ENCODE assay signal across 8 cellular contexts in the genomic region with DNA sequence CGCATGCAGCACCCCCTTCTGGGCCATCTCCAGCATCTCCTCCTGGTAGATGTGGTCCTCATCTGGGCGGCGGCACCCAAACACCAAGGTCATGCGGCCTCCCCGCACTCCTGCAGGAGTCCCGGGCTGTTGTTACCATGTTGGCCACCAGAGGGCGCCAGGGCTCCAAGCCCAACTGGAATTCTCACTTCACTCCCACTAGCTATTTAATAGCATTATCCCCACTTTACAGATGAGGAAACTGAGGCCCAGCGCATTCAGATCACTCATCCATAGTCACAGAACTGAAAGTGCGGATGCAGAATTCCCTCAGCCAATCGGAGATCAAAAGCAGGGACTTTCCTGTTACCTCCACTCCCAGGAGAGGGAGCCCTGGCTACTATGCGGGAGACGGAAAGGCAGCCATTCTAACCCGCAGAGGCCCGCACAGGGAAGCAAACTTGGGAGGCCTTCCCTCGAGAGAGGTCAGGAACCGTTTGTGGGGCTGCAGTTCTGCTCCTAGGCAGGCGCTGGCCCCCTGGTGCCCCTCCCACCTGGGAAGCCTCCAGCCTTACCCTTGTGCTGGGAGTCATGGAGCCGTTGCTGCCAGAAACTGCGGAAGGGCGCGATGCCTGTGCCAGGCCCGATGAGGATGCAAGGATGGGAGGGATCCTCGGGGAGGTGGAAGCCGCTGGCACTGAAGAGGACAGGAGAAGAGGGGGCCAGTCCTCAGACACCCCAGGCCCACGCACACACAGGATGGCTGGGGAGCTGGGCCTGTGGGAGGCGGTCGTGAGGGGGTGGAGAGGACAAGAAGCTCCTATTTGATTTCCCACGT. TPM values are rescaled to one million over a fixed set of nuclear protein-coding genes. Genes with fewer than 3 reads are reported as not detected.
DNase-seq lines count a peak whose midpoint lies in the region; ATAC-seq, FAIRE-seq and TF ChIP-seq lines count a peak whose summit lies in the region.

No MANE protein-coding gene starts in this region.

- no peaks in the 10 kb centered on the region for H3K27me3 ChIP-seq in body of pancreas

- H3K27ac ChIP-seq in body of pancreas = no peak overlapping the region
- H3K27ac ChIP-seq in kidney (ENCODE audit: low read depth in 2 of 2, low read length in 2 of 2) = no peak overlapping the region

- H3K9ac ChIP-seq in kidney (ENCODE audit: low read length in 2 of 2) = no peak overlapping the region

- no peaks in the 10 kb centered on the region for H3K36me3 ChIP-seq in body of pancreas (replicated peaks in 1 of 2; ENCODE audit: insufficient read depth in 1 of 2, low read depth in 2 of 2)
- H3K36me3 ChIP-seq in kidney (ENCODE audit: control insufficient read depth in 1 of 2, insufficient read depth in 2 of 2, low read length in 2 of 2) = no peaks in the 10 kb centered on the region

- H3K9me3 ChIP-seq in body of pancreas (no peaks in the 10 kb centered on the region), kidney (ENCODE audit: control insufficient read depth in 1 of 2, low read length in 2 of 2) (no peaks in the 10 kb centered on the region)

- intact Hi-C loops in body of pancreas (cut with DNase I) = loop anchor here (5.0 kb wide), 1 partner anchor 117 kb away; no protein-coding TSS in a partner anchor
- intact Hi-C loops in kidney (cut with DNase I) = no loop called here

- FAIRE-seq in kidney (lab: Jason Lieb, UNC) = no peak

- no peak for TF ChIP-seq POLR2A in body of pancreas (IDR thresholded peaks at IDR 0.05)

- 37 to 43% methylated on average over 23 to 28 of the region's 28 CpGs for WGBS in body of pancreas, 2 donors

- no peak overlapping the region for H3K4me3 ChIP-seq in body of pancreas
- H3K4me3 ChIP-seq in kidney (ENCODE audit: low read length in 2 of 2) = no peak overlapping the region

- ATAC-seq in body of pancreas = peak; percentile 51
- ATAC-seq in HG03571 (IDR thresholded peaks at IDR 0.05; ENCODE audit: unreplicated experiment) = no peak
- no peak for ATAC-seq in GM18502 (IDR thresholded peaks at IDR 0.05; ENCODE audit: poor library complexity, unreplicated experiment)

- TF ChIP-seq CTCF in body of pancreas (IDR thresholded peaks at IDR 0.05) (peak; percentile 75 to 95 (median 85)), kidney (IDR thresholded peaks at IDR 0.05; ENCODE audit: borderline replicate concordance, extremely low read depth, insufficient read depth) (peak; percentile 83)

- H3K4me1 ChIP-seq in body of pancreas (no peaks in the 10 kb centered on the region), kidney (ENCODE audit: control insufficient read depth in 1 of 2, insufficient read depth in 1 of 2, low read depth in 1 of 2, low read length in 2 of 2) (no peaks in the 10 kb centered on the region)

- peak; percentile 40 for DNase-seq in GDM1 (lab: John Stamatoyannopoulos, UW)
- peak; percentile 31 to 42 for DNase-seq in Kasumi-1 (lab: John Stamatoyannopoulos, UW)
- DNase-seq in UCSD-AML1 (lab: John Stamatoyannopoulos, UW; ENCODE audit: unreplicated experiment) = peak; percentile 72
- DNase-seq in body of pancreas = peak; percentile 66 to 81 (median 72)
- DNase-seq in kidney = peak; percentile 78
- DNase-seq in stimulated activated CD4-positive, alpha-beta T cell treated with anti-CD3 and anti-CD28 coated beads, Interleukin-1b, Interleukin-23, amount 100 ng/mL, for 48 hours = peak; percentile 69

RNA-seq across cellular contexts. Expression of a gene that starts 40.1 kb away (rescaled TPM):
- total RNA-seq in body of pancreas = under 1 TPM; 0.26 to 0.33 TPM
- total RNA-seq in kidney = 0.57 TPM
- polyA plus RNA-seq in kidney (ENCODE audit: insufficient read depth, low read depth, low replicate concordance) = 0.37 TPM
